21 cellular contexts compared by ENCODE assay signal in the genomic region with DNA sequence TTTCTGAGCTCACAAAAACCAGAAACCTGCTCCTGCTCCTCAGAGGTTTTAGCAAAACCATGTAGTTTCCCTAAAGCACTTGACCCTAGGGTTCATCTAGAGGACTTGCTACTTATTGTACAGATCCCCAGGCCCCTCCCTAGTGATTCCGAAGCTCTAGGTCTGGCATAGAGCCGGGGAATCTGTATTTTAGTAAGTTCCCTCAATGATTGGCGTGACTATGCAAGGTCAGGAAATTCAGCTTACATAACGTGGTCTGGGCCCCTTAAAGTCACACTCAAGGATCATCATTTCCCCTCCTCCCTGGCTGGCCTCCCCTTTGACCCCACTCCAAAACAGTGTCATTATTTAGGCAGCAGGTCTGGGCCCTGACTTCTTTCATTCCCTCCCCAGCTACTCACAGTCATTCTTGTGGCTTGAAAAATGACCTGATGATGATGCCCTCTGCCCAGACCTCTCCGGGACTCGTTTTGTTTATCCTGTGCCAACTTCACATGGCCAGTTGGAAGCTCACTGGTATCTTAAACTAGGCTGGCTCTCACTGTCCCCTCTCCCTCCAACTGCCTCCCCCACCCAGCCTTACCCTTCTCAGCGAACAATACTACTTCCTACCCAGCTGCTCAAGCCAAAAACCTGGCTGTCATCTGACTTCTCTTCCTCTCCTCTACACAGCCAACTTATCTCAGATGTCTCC. TPM values are rescaled to one million over a fixed set of nuclear protein-coding genes. Genes with fewer than 3 reads are reported as not detected.
DNase-seq lines count a peak whose midpoint lies in the region; ATAC-seq and TF ChIP-seq lines count a peak whose summit lies in the region.
"Had no signal": no experiment of that assay in that cellular context is flagged by ENCODE, and none has a peak within 500 bp of the region (broad histone marks: within the 10 kb centered on the region; RNA-seq: fewer than 3 reads in every experiment).

No MANE protein-coding gene starts in this region.

- H3K36me3 Mint-ChIP-seq in WTC11: peaks cover 12% of the 10 kb centered on the region
- H3K36me3 Mint-ChIP-seq in memory B cell: peaks cover 22% of the 10 kb centered on the region

- H3K9me3 Mint-ChIP-seq in WTC11 (no peaks in the 10 kb centered on the region), memory B cell (no peaks in the 10 kb centered on the region)
- H3K9me3 Mint-ChIP-seq: activated naive CD8-positive, alpha-beta T cell treated with anti-CD3 and anti-CD28 coated beads, Interleukin-2, amount 50 U/mL, for 24 hours; activated T-cell treated with anti-CD3 and anti-CD28 coated beads, Interleukin-2, amount 50 U/mL, for 24 hours; stimulated activated naive CD8-positive, alpha-beta T cell treated with anti-CD3 and anti-CD28 coated beads, Interleukin-15, amount 100 ng/mL, for 72 hours had no signal

- TF ChIP-seq CTCF in heart left ventricle (IDR thresholded peaks at IDR 0.05) (no peak), WTC11 (IDR thresholded peaks at IDR 0.05) (no peak), upper lobe of right lung (IDR thresholded peaks at IDR 0.05) (no peak), BE2C (IDR thresholded peaks at IDR 0.05; ENCODE audit: low read depth, low read length) (no peak), GM13977 (IDR thresholded peaks at IDR 0.05; ENCODE audit: extremely low read depth, insufficient read depth, missing control alignments) (no peak)

- CTCF ChIA-PET in WTC11 (lab: Charles Lee): no interaction called here

- peaks cover 0 to 36% (median 28%) of the 10 kb centered on the region in 9 donors for H3K36me3 ChIP-seq in heart left ventricle
- peaks cover 23% of the 10 kb centered on the region for H3K36me3 ChIP-seq in upper lobe of right lung
- no peaks in the 10 kb centered on the region for H3K36me3 ChIP-seq in BE2C
- H3K36me3 ChIP-seq: uterus had no signal

- in situ Hi-C loops in GM13977 (cut with MboI; ENCODE audit: low pct_unique_long_range_greater_than_20kb, low sequenced_read_pairs, unreplicated experiment): no loop called here

- WGBS in heart left ventricle, 4 donors: 46 to 62% (median 52%) methylated on average over 7 of the region's 7 CpGs

- no peak overlapping the region for H3K4me3 ChIP-seq in heart left ventricle
- H3K4me3 ChIP-seq in upper lobe of right lung: no peak overlapping the region
- H3K4me3 ChIP-seq in BE2C (ENCODE audit: low read depth, low read length): no peak overlapping the region
- H3K4me3 ChIP-seq: uterus had no signal

- ATAC-seq in heart left ventricle: peak in 3 of 4 donors; percentile 32 to 84 (median 42)
- ATAC-seq in left ventricle myocardium superior: no peak
- ATAC-seq in WTC11: peak; percentile 16; the same call in 1 of the 2 replicates
- ATAC-seq in memory B cell (ENCODE audit: low read depth): peak; percentile 29
- ATAC-seq in upper lobe of right lung: peak; percentile 57
- ATAC-seq: activated naive CD8-positive, alpha-beta T cell treated with anti-CD3 and anti-CD28 coated beads, Interleukin-2, amount 50 U/mL, for 24 hours; PC-3; stimulated activated naive CD8-positive, alpha-beta T cell treated with anti-CD3 and anti-CD28 coated beads, Interleukin-15, amount 100 ng/mL, for 72 hours had no signal

- no peaks in the 10 kb centered on the region for H3K27me3 ChIP-seq in heart left ventricle
- no peaks in the 10 kb centered on the region for H3K27me3 ChIP-seq in upper lobe of right lung
- H3K27me3 ChIP-seq in BE2C: no peaks in the 10 kb centered on the region
- H3K27me3 ChIP-seq: uterus had no signal

- TF ChIP-seq POLR2A in heart left ventricle (IDR thresholded peaks at IDR 0.05): no peak

- intact Hi-C loops in heart left ventricle (cut with DNase I): no loop called here
- intact Hi-C loops in left ventricle myocardium superior (cut with micrococcal nuclease): no loop called here
- intact Hi-C loops in upper lobe of right lung (cut with DNase I): no loop called here
- intact Hi-C loops in posterior cingulate gyrus (cut with DNase I): no loop called here

- H3K27me3 Mint-ChIP-seq in WTC11 (ENCODE audit: low read depth) (no peaks in the 10 kb centered on the region), memory B cell (no peaks in the 10 kb centered on the region)
- H3K27me3 Mint-ChIP-seq: activated naive CD8-positive, alpha-beta T cell treated with anti-CD3 and anti-CD28 coated beads, Interleukin-2, amount 50 U/mL, for 24 hours; activated T-cell treated with anti-CD3 and anti-CD28 coated beads, Interleukin-2, amount 50 U/mL, for 24 hours; stimulated activated naive CD8-positive, alpha-beta T cell treated with anti-CD3 and anti-CD28 coated beads, Interleukin-15, amount 100 ng/mL, for 72 hours had no signal

- H3K4me3 Mint-ChIP-seq in WTC11 (no peak overlapping the region), memory B cell (no peak overlapping the region)
- H3K4me3 Mint-ChIP-seq: activated naive CD8-positive, alpha-beta T cell treated with anti-CD3 and anti-CD28 coated beads, Interleukin-2, amount 50 U/mL, for 24 hours; activated T-cell treated with anti-CD3 and anti-CD28 coated beads, Interleukin-2, amount 50 U/mL, for 24 hours; stimulated activated naive CD8-positive, alpha-beta T cell treated with anti-CD3 and anti-CD28 coated beads, Interleukin-15, amount 100 ng/mL, for 72 hours had no signal

- H3K4me1 Mint-ChIP-seq in WTC11 (peaks cover 22% of the 10 kb centered on the region), memory B cell (peaks cover 23% of the 10 kb centered on the region)
- H3K4me1 Mint-ChIP-seq: activated naive CD8-positive, alpha-beta T cell treated with anti-CD3 and anti-CD28 coated beads, Interleukin-2, amount 50 U/mL, for 24 hours had no signal

- POLR2A ChIA-PET in WTC11 (lab: Charles Lee): interaction anchor here (0.6 kb wide), 1 partner anchor 24 kb away, joined by 4 read pairs; no protein-coding TSS in a partner anchor

- H3K9me3 ChIP-seq in heart left ventricle (no peaks in the 10 kb centered on the region), upper lobe of right lung (no peaks in the 10 kb centered on the region), BE2C (no peaks in the 10 kb centered on the region)
- H3K9me3 ChIP-seq: SK-N-SH, uterus had no signal

- peaks cover 0 to 29% (median 12%) of the 10 kb centered on the region in 12 donors for H3K4me1 ChIP-seq in heart left ventricle
- peaks cover 12% of the 10 kb centered on the region for H3K4me1 ChIP-seq in upper lobe of right lung
- H3K4me1 ChIP-seq in BE2C: no peaks in the 10 kb centered on the region
- H3K4me1 ChIP-seq: uterus had no signal

- H3K27ac Mint-ChIP-seq in WTC11 (no peak overlapping the region), memory B cell (peak overlapping the region; percentile 81)
- H3K27ac Mint-ChIP-seq: activated naive CD8-positive, alpha-beta T cell treated with anti-CD3 and anti-CD28 coated beads, Interleukin-2, amount 50 U/mL, for 24 hours; stimulated activated naive CD8-positive, alpha-beta T cell treated with anti-CD3 and anti-CD28 coated beads, Interleukin-15, amount 100 ng/mL, for 72 hours had no signal

- peak overlapping the region in 4 of 12 donors; percentile 27 to 46 (median 36) for H3K27ac ChIP-seq in heart left ventricle
- no peak overlapping the region for H3K27ac ChIP-seq in upper lobe of right lung
- H3K27ac ChIP-seq: uterus had no signal

- peak in 1 of 5 donors; percentile 29 for DNase-seq in heart left ventricle
- no peak for DNase-seq in left ventricle myocardium superior
- DNase-seq in WTC11 (ENCODE audit: low spot score): no peak
- DNase-seq in memory B cell (ENCODE audit: low spot score in 2 of 2): no peak
- DNase-seq in upper lobe of right lung: no peak
- no peak for DNase-seq in BE2C
- no peak for DNase-seq in GM13977 (ENCODE audit: low spot score)
- DNase-seq in posterior cingulate gyrus: no peak
- DNase-seq: activated CD4-positive, alpha-beta T cell treated with anti-CD3 and anti-CD28 coated beads, Interleukin-2, amount 50 U/mL, for 4 hours; activated naive CD8-positive, alpha-beta T cell treated with anti-CD3 and anti-CD28 coated beads, Interleukin-2, amount 50 U/mL, for 24 hours; activated T-cell treated with anti-CD3 and anti-CD28 coated beads, Interleukin-2, amount 50 U/mL, for 24 hours; foreskin fibroblast; GDM1; MM.1S; NCI-H2081 treated with DMSO at 0.1 percent for 48 hours; NCI-H526 treated with DMSO at 0.1 percent for 48 hours; PC-3; SK-N-SH; stimulated activated CD4-positive, alpha-beta T cell treated with anti-CD3 and anti-CD28 coated beads, Interleukin-12 subunit alpha, Interleukin-12 subunit beta, amount 100 ng/mL, for 4 hours; stimulated activated naive CD8-positive, alpha-beta T cell treated with anti-CD3 and anti-CD28 coated beads, Interleukin-15, amount 100 ng/mL, for 72 hours; uterus had no signal

TF ChIP-seq in WTC11, 78 proteins besides CTCF, POLR2A, EP300 and RAD21 (continues in another document):
- TF ChIP-seq IRF2 (CRISPR knock-in tag; IDR thresholded peaks at IDR 0.05; ENCODE audit: borderline replicate concordance, low read depth) (no peak), ZBTB21 (CRISPR knock-in tag; IDR thresholded peaks at IDR 0.05; ENCODE audit: borderline replicate concordance) (no peak), ZNF317 (CRISPR knock-in tag; IDR thresholded peaks at IDR 0.05; ENCODE audit: borderline replicate concordance, low read depth) (no peak), TEAD4 (CRISPR knock-in tag; IDR thresholded peaks at IDR 0.05) (no peak)
- TF ChIP-seq, protein P1, sequence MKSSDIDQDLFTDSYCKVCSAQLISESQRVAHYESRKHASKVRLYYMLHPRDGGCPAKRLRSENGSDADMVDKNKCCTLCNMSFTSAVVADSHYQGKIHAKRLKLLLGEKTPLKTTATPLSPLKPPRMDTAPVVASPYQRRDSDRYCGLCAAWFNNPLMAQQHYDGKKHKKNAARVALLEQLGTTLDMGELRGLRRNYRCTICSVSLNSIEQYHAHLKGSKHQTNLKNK (CRISPR knock-in tag; IDR thresholded peaks at IDR 0.05): no peak

RNA-seq across cellular contexts. Expression of a gene that starts 35.9 kb away (rescaled TPM):
- 10 to 100 TPM; 13.2 to 30.5 (median 14.3) TPM for total RNA-seq in heart left ventricle
- polyA plus RNA-seq in heart left ventricle: 10 to 100 TPM in 1 of 2 donors, 1 to 10 TPM in 1; 5.6 to 12.7 TPM
- 12.4 TPM for total RNA-seq in left ventricle myocardium superior
- 63.7 to 67.3 TPM (median 66.0 TPM) in 3 replicates for total RNA-seq in WTC11 (2021)
- total RNA-seq in upper lobe of right lung: 50.1 TPM
- polyA plus RNA-seq in BE2C (2012; ENCODE audit: insufficient read depth, insufficient read length, low read depth): 73.7 TPM

RNA-seq across cellular contexts. Expression of a gene that starts 48.1 kb away (rescaled TPM):
- 10 to 100 TPM; 33.4 to 54.2 (median 38.2) TPM for total RNA-seq in heart left ventricle
- polyA plus RNA-seq in heart left ventricle: 10 to 100 TPM; 20.7 to 40.4 TPM
- 40.0 TPM for total RNA-seq in left ventricle myocardium superior
- 47.6 to 55.3 TPM (median 50.5 TPM) in 3 replicates for total RNA-seq in WTC11 (2021)
- 18.9 TPM for total RNA-seq in upper lobe of right lung
- 60.9 TPM for polyA plus RNA-seq in BE2C (2012; ENCODE audit: insufficient read depth, insufficient read length, low read depth)
